Comparison of ENCODE assay signal across 1 cellular context in genomic region chr11:62142921-62143320, GRCh38.
TF ChIP-seq lines count a peak whose summit lies in the region.

No MANE protein-coding gene starts in this region.

TF ChIP-seq in HepG2, 621 proteins besides CTCF, POLR2A, EP300 and RAD21:
- TF ChIP-seq YY1 (IDR thresholded peaks at IDR 0.05; ENCODE audit: insufficient read depth, insufficient replicate concordance, low read depth, low read length): no peak
- TF ChIP-seq ZNF879 (CRISPR knock-in tag; IDR thresholded peaks at IDR 0.05): no peak
- TF ChIP-seq NFATC3 (CRISPR knock-in tag; IDR thresholded peaks at IDR 0.05): no peak
- no peak for TF ChIP-seq KAT7 (CRISPR knock-in tag; IDR thresholded peaks at IDR 0.05; ENCODE audit: borderline replicate concordance)
